In the genomic region with DNA sequence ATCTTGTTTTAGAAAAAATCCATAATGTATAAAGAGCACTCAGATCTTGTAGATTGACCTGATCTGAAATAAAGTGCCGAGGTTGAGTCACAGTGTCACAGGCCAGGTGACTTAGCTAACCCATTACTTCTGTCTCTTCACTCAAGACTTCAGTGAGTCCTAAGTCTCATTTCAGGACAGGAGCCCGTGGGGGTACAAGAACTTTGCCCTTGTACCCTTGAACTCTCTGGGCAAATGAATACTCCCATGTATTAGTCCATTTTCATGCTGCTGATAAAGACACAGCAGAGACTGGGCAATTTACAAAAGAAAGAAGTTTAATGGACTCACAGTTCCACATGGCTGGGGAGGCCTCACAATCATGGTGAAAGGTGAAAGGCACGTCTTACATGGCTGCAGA, we compare ENCODE assay signal across 25 cellular contexts.
"Had no signal": no experiment of that assay in that cellular context is flagged by ENCODE, and none has a peak within 500 bp of the region (broad histone marks: within the 10 kb centered on the region; RNA-seq: fewer than 3 reads in every experiment).

No MANE protein-coding gene starts in this region.

- DNase-seq: colonic mucosa; cortex of kidney; dermis blood vessel endothelial cell; dorsolateral prefrontal cortex; effector CD4-positive, alpha-beta T cell; effector CD8-positive, alpha-beta T cell; effector memory CD4-positive, alpha-beta T cell; effector memory CD8-positive, alpha-beta T cell; endodermal cell; erythroblast; esophagus squamous epithelium; foreskin fibroblast; foreskin keratinocyte; foreskin melanocyte; gastrocnemius medialis; glutamatergic neuron; head of caudate nucleus; heart left ventricle; heart right ventricle had no signal

- FAIRE-seq: endothelial cell of umbilical vein had no signal

- H3K27me3 ChIP-seq: colonic mucosa, dorsolateral prefrontal cortex, esophagus muscularis mucosa, esophagus squamous epithelium, foreskin keratinocyte, gastrocnemius medialis, gastroesophageal sphincter, heart left ventricle, heart right ventricle had no signal

- H3K4me1 ChIP-seq: colonic mucosa, esophagus muscularis mucosa, esophagus squamous epithelium, foreskin keratinocyte, gastrocnemius medialis, gastroesophageal sphincter, heart left ventricle, heart right ventricle had no signal

- H3K4me3 ChIP-seq: colonic mucosa, coronary artery, dorsolateral prefrontal cortex, esophagus muscularis mucosa, esophagus squamous epithelium, gastrocnemius medialis, gastroesophageal sphincter, heart left ventricle, heart right ventricle had no signal

- ATAC-seq: effector memory CD8-positive, alpha-beta T cell; esophagus mucosa; foreskin keratinocyte; gastrocnemius medialis; gastroesophageal sphincter; heart left ventricle; heart right ventricle had no signal

- H3K9me3 ChIP-seq: colonic mucosa, esophagus muscularis mucosa, esophagus squamous epithelium, gastrocnemius medialis had no signal

- H3K27ac ChIP-seq: colonic mucosa, coronary artery, dorsolateral prefrontal cortex, epithelial cell of prostate, esophagus muscularis mucosa, esophagus squamous epithelium, foreskin keratinocyte, gastrocnemius medialis, gastroesophageal sphincter, heart left ventricle, heart right ventricle had no signal

- H3K36me3 ChIP-seq: colonic mucosa, esophagus muscularis mucosa, esophagus squamous epithelium, gastrocnemius medialis, gastroesophageal sphincter, heart left ventricle, heart right ventricle had no signal
